In genomic region chr11:66616379-66617147, GRCh38 we compare ENCODE assay signal across 8 cellular contexts. TPM values are rescaled to one million over a fixed set of nuclear protein-coding genes. Genes with fewer than 3 reads are reported as not detected.
DNase-seq lines count a peak whose midpoint lies in the region; ATAC-seq, FAIRE-seq and TF ChIP-seq lines count a peak whose summit lies in the region.

RBM14 (plus strand) TSS chr11:66616630; CDS start chr11:66616721, 91 bp downstream.

- H3K9ac ChIP-seq in mammary epithelial cell (ENCODE audit: insufficient read depth, low read length), result peak within 1 kb of the TSS; percentile 95
- H3K9ac ChIP-seq in iPS-20b (ENCODE audit: low read depth, low read length), result peak within 1 kb of the TSS; percentile 99

- H2AFZ ChIP-seq in mammary epithelial cell (ENCODE audit: low read depth, low read length), result peak within 1 kb of the TSS; percentile 90

- H3K27me3 ChIP-seq in WERI-Rb-1 (ENCODE audit: insufficient read depth, low read depth, severe bottlenecking) (no peaks in the 10 kb centered on the region), mammary epithelial cell (ENCODE audit: insufficient read depth, low read length) (no peaks in the 10 kb centered on the region), iPS-20b (ENCODE audit: insufficient read depth, low read length) (no peaks in the 10 kb centered on the region), small intestine (ENCODE audit: control insufficient read depth in 2 of 2, insufficient read depth in 2 of 2, low read length in 2 of 2) (no peaks in the 10 kb centered on the region)

- H3K9me3 ChIP-seq in WERI-Rb-1 (ENCODE audit: severe bottlenecking) (no peaks in the 10 kb centered on the region), mammary epithelial cell (replicated peaks; ENCODE audit: insufficient read depth, low read length) (no peaks in the 10 kb centered on the region), iPS-20b (ENCODE audit: insufficient read depth, low read depth, low read length) (no peaks in the 10 kb centered on the region), small intestine (ENCODE audit: control insufficient read depth, low read depth) (no peaks in the 10 kb centered on the region)

- in situ Hi-C loops in ACHN (cut with HindIII; ENCODE audit: low pct_ligation_motif_present, low pct_unique_long_range_greater_than_20kb, low sequenced_read_pairs) (no loop called here), mammary epithelial cell (cut with MboI; ENCODE audit: low sequenced_read_pairs in 2 of 2) (no loop called here)

- peaks cover 56% of the 10 kb centered on the region for H3K79me2 ChIP-seq in mammary epithelial cell (ENCODE audit: insufficient read depth, low read length)

- BruUV-seq in mammary epithelial cell (replicated peaks; lab: Mats Ljungman, UMichigan), result TSS peak; percentile 38

- CTCF ChIA-PET in mammary epithelial cell (lab: Charles Lee; ENCODE audit: low non-redundant PET), result no interaction called here

- H3K4me2 ChIP-seq in mammary epithelial cell (ENCODE audit: insufficient read depth, low read depth, low read length), result peak within 1 kb of the TSS; percentile 92

- DNase-seq in ACHN (peak; percentile 99), NCI-H2227 (lab: John Stamatoyannopoulos, UW; ENCODE audit: unreplicated experiment) (peak; percentile 99), WERI-Rb-1 (peak; percentile 99), mammary epithelial cell (peak; percentile 99), small intestine (peak; percentile 100)

- H3K4me3 ChIP-seq in WERI-Rb-1 (ENCODE audit: low read depth, low read length) (peak within 1 kb of the TSS; percentile 91), mammary epithelial cell (replicated peaks in 1 of 3; ENCODE audit: insufficient read depth in 1 of 3, low read depth in 2 of 3, low read length in 3 of 3) (peak within 1 kb of the TSS; percentile 80 to 92 (median 88)), iPS-20b (ENCODE audit: low read length) (peak within 1 kb of the TSS; percentile 98), small intestine (ENCODE audit: low read depth in 1 of 2, low read length in 2 of 2) (peak within 1 kb of the TSS; percentile 81 to 92)

- 5% methylated on average over 42 of the region's 90 CpGs for WGBS in mammary epithelial cell (ENCODE audit: low coverage, missing lambda C conversion rate)
- WGBS in small intestine, 3 donors, result 0 to 1% (median 0%) methylated on average over 90 of the region's 90 CpGs

- ATAC-seq in GM18873 (IDR thresholded peaks at IDR 0.05; ENCODE audit: low FRiP score, unreplicated experiment) (peak; percentile 95), HG03139 (IDR thresholded peaks at IDR 0.05; ENCODE audit: unreplicated experiment) (peak; percentile 85)

- H3K27ac ChIP-seq in WERI-Rb-1 (peak within 1 kb of the TSS; percentile 95), mammary epithelial cell (ENCODE audit: insufficient read depth, low read depth, low read length) (peak within 1 kb of the TSS; percentile 93), iPS-20b (ENCODE audit: low read length) (peak within 1 kb of the TSS; percentile 94), small intestine (ENCODE audit: low read depth in 1 of 2, low read length in 1 of 2) (peak within 1 kb of the TSS; percentile 90 to 99)

- dilution Hi-C loops in mammary epithelial cell (cut with HindIII; ENCODE audit: low sequenced_read_pairs), result no loop called here

- H3K36me3 ChIP-seq in WERI-Rb-1 (peaks cover 51% of the 10 kb centered on the region), mammary epithelial cell (ENCODE audit: insufficient read depth, low read length) (peaks cover 3% of the 10 kb centered on the region), iPS-20b (ENCODE audit: insufficient read depth, low read depth, low read length) (peaks cover 38% of the 10 kb centered on the region), small intestine (ENCODE audit: control insufficient read depth in 2 of 2, insufficient read depth in 2 of 2, low read length in 2 of 2) (no peaks in the 10 kb centered on the region)

- H3K4me1 ChIP-seq in mammary epithelial cell (ENCODE audit: insufficient read depth, low read length) (peaks cover 14% of the 10 kb centered on the region), iPS-20b (ENCODE audit: insufficient read depth, low read length) (peaks cover 22% of the 10 kb centered on the region), small intestine (ENCODE audit: control insufficient read depth in 2 of 2, insufficient read depth in 1 of 2, low read depth in 1 of 2, low read length in 1 of 2) (peaks cover 0 to 3% of the 10 kb centered on the region in 2 donors)

- FAIRE-seq in small intestine (lab: Jason Lieb, UNC), result no peak

- TF ChIP-seq CTCF in WERI-Rb-1 (IDR thresholded peaks at IDR 0.05; ENCODE audit: low read depth, low read length) (no peak), mammary epithelial cell (conservative IDR thresholded peaks at IDR 0.05 in 1 of 2, IDR thresholded peaks at IDR 0.05 in 1 of 2; ENCODE audit: extremely low read depth in 1 of 2, insufficient read depth in 1 of 2, low read depth in 1 of 2, low read length in 2 of 2) (no peak)

- intact Hi-C loops in mammary epithelial cell (cut with micrococcal nuclease), result loop anchor here (1.0 to 5.0 kb wide), 6 partner anchors 22 to 194 kb away; partner anchors contain the start of genes ACTN3, CCDC87, CCS and NPAS4

- H4K20me1 ChIP-seq in mammary epithelial cell (ENCODE audit: insufficient read depth, low read length), result peaks cover 26% of the 10 kb centered on the region

RNA-seq across cellular contexts. Expression of gene RBM14, which starts in this region (rescaled TPM):
- total RNA-seq in mammary epithelial cell, result 10 to 100 TPM; 20.0 to 79.3 TPM
- polyA plus RNA-seq in mammary epithelial cell (31.2 TPM), small intestine (10 to 100 TPM; 17.0 to 39.0 (median 26.2) TPM)
- polyA minus RNA-seq in mammary epithelial cell, result 81.0 TPM

Comparison
In these comparisons a context has a peak if more than half of its experiments do, and no peak if none do; other contexts are left out.
1. Peak in every context shown above with its lines: DNase-seq, ATAC-seq, H3K4me3 ChIP-seq and H3K27ac ChIP-seq.